In the genomic region with DNA sequence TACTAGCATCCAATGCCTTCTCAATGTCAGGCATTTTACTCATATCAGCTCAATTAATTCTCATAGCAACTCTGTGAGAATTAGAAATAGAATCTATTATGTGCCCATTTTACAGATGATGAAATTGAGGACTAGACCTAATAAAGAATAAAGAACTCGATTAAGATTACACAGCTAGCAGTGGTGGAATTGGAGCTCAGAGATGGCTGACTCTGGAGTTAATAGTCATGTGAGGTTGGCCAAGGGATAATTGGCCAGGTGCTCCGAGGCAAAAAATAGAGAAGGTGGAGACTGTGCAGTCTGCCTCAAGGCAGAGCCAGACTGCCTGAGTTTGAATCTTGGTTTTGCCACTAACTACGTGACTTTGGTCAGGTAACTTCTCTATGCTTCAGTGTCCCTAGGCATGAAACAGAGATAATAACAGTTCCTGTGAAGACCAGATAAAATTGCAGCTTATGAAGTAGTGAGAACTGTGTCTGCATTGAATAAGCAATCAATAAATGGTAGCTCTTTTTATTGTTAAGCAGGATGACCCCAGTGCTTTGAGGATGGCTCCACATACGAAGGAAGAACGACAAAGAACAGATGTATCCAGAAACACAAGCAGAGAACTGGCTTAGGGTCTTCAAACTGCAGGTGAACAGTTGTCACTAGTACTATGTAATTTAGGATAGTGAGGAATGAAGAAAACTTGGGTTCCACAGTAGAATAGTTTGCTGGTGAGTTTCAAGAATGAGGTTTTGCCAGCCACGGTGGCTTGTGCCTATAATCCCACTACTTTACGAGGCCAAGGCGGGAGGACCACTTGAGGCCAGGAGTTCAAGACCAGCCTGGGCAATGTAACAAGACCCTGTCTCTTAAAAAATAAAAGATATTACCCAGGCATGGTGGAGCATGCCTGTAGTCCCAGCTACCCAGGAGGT, we compare ENCODE assay signal across 24 cellular contexts. TPM values are rescaled to one million over a fixed set of nuclear protein-coding genes. Genes with fewer than 3 reads are reported as not detected.
DNase-seq lines count a peak whose midpoint lies in the region; ATAC-seq and TF ChIP-seq lines count a peak whose summit lies in the region.
"Had no signal": no experiment of that assay in that cellular context is flagged by ENCODE, and none has a peak within 500 bp of the region (broad histone marks: within the 10 kb centered on the region; RNA-seq: fewer than 3 reads in every experiment).

No MANE protein-coding gene starts in this region.

- H3K27me3 ChIP-seq in HCT116 (ENCODE audit: insufficient read depth, low read length), result no peaks in the 10 kb centered on the region

- TF ChIP-seq RAD21 in HCT116 (IDR thresholded peaks at IDR 0.05; ENCODE audit: low read depth), result no peak

- H3K36me3 Mint-ChIP-seq in osteocyte (ENCODE audit: unreplicated experiment), result peaks cover 2% of the 10 kb centered on the region

- H3K9me3 ChIP-seq in HCT116 (ENCODE audit: control insufficient read depth in 1 of 2, insufficient read depth in 1 of 2, low read depth in 1 of 2, low read length in 2 of 2), result peaks cover 0 to 10% of the 10 kb centered on the region in 2 experiments; a peak in 2 of 4 replicates

- no peaks in the 10 kb centered on the region for H3K79me2 ChIP-seq in HCT116 (ENCODE audit: insufficient read depth, low read length)

- H3K4me2 ChIP-seq in HCT116 (ENCODE audit: low read length), result 0 out of 2 replicates have a peak overlapping the region, but pooled peaks have one; percentile 25
- H3K4me2 ChIP-seq: KMS-11, PC-9 had no signal

- H3K27ac ChIP-seq in HCT116 (ENCODE audit: low read depth, low read length), result no peak overlapping the region
- H3K27ac ChIP-seq: 22Rv1, C4-2B, KMS-11, PC-9, RWPE1 had no signal

- peaks cover 43% of the 10 kb centered on the region for H3K27me3 Mint-ChIP-seq in osteocyte (ENCODE audit: unreplicated experiment)

- no peaks in the 10 kb centered on the region for H3K4me1 Mint-ChIP-seq in osteocyte (ENCODE audit: unreplicated experiment)
- H3K4me1 Mint-ChIP-seq: B cell had no signal

- H3K9ac ChIP-seq in HCT116 (ENCODE audit: low read length), result no peak overlapping the region
- H3K9ac ChIP-seq: KMS-11 had no signal

- DNase-seq in NCI-H2227 treated with DMSO at 0.1 percent for 48 hours (lab: John Stamatoyannopoulos, UW) (peak; percentile 11), NCI-H2227 (lab: John Stamatoyannopoulos, UW; ENCODE audit: unreplicated experiment) (no peak), HCT116 (ENCODE audit: low read depth, low spot score) (no peak), RPMI8226 (peak; percentile 17), osteocyte (ENCODE audit: extremely low spot score, unreplicated experiment) (peak; percentile 34), SIG-M5 treated with dmso at 0.1 percent for 504 hours (lab: John Stamatoyannopoulos, UW; ENCODE audit: unreplicated experiment) (no peak), nucleus accumbens (lab: John Stamatoyannopoulos, UW) (no peak)
- DNase-seq: DMS53, IMR-90, NCI-H1048, NCI-H1417, NCI-H1694, NCI-H2029 treated with DMSO at 0.1 percent for 48 hours, NCI-H226, NCI-H510A, PC-9, SHP77, T-helper 1 cell had no signal

- TF ChIP-seq CTCF in HCT116 (IDR thresholded peaks at IDR 0.05 in 2 of 3, conservative IDR thresholded peaks at IDR 0.05 in 1 of 3; ENCODE audit: borderline replicate concordance in 1 of 3, insufficient read depth in 1 of 3, low read depth in 2 of 3, low read length in 2 of 3) (no peak), osteocyte (IDR thresholded peaks at IDR 0.05) (no peak)

- POLR2A ChIA-PET in HCT116 (lab: Charles Lee), result no interaction called here

- ATAC-seq in HCT116, result no peak
- no peak for ATAC-seq in HG02798 (IDR thresholded peaks at IDR 0.05; ENCODE audit: poor library complexity, unreplicated experiment)

- no peak overlapping the region for H3K4me3 ChIP-seq in HCT116 (replicated peaks in 1 of 2; ENCODE audit: low read depth in 1 of 2, low read length in 2 of 2)
- H3K4me3 ChIP-seq: PC-9 had no signal

- peaks cover 2% of the 10 kb centered on the region for H3K9me3 Mint-ChIP-seq in osteocyte (ENCODE audit: unreplicated experiment)

- H3K9me2 ChIP-seq in HCT116 (ENCODE audit: insufficient read depth), result no peaks in the 10 kb centered on the region

- H2AFZ ChIP-seq in HCT116 (ENCODE audit: low read depth, low read length, poor library complexity, severe bottlenecking), result no peak overlapping the region
- H2AFZ ChIP-seq: PC-9 had no signal

- H3K27ac Mint-ChIP-seq in osteocyte (ENCODE audit: unreplicated experiment), result no peak overlapping the region
- H3K27ac Mint-ChIP-seq: B cell had no signal

- CTCF ChIA-PET in HCT116 (lab: Charles Lee), result no interaction called here

- no TSS peak for BruUV-seq in HCT116 (replicated peaks; lab: Mats Ljungman, UMichigan)

- RAD21 ChIA-PET in HCT116 (lab: Charles Lee; ENCODE audit: low non-redundant PET in 1 of 2, low total read pairs in 2 of 2, uncharacterized antibody in 2 of 2, unreplicated experiment in 2 of 2), result no interaction called here

- intact Hi-C loops in HCT116 (cut with micrococcal nuclease), result no loop called here

- no peaks in the 10 kb centered on the region for H4K20me1 ChIP-seq in HCT116 (ENCODE audit: insufficient read depth)

- peaks cover 0 to 6% of the 10 kb centered on the region in 2 experiments; a peak in 2 of 4 replicates for H3K4me1 ChIP-seq in HCT116 (ENCODE audit: control insufficient read depth in 1 of 2, insufficient read depth in 2 of 2, low read length in 2 of 2)

- no peaks in the 10 kb centered on the region for H3K36me3 ChIP-seq in HCT116 (ENCODE audit: control insufficient read depth in 1 of 2, insufficient read depth in 2 of 2, low read length in 2 of 2)

- TF ChIP-seq POLR2A in HCT116 (IDR thresholded peaks at IDR 0.05; ENCODE audit: borderline replicate concordance, extremely low read depth, insufficient read depth, insufficient read length), result no peak

- no peak overlapping the region for H3K4me3 Mint-ChIP-seq in osteocyte (ENCODE audit: unreplicated experiment)
- H3K4me3 Mint-ChIP-seq: B cell had no signal

TF ChIP-seq in HCT116, 20 proteins besides CTCF, POLR2A, EP300 and RAD21:
- TF ChIP-seq TCF7L2 (IDR thresholded peaks at IDR 0.05; ENCODE audit: borderline replicate concordance, extremely low read depth, insufficient read depth, insufficient read length), result no peak
- TF ChIP-seq CEBPB (IDR thresholded peaks at IDR 0.05; ENCODE audit: low read depth), result no peak
- TF ChIP-seq, protein P1, sequence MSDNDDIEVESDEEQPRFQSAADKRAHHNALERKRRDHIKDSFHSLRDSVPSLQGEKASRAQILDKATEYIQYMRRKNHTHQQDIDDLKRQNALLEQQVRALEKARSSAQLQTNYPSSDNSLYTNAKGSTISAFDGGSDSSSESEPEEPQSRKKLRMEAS (IDR thresholded peaks at IDR 0.05), result no peak
- no peak for TF ChIP-seq CBX3 (IDR thresholded peaks at IDR 0.05; ENCODE audit: low read depth)

RNA-seq across cellular contexts. Expression of a gene that starts 6.9 kb away (rescaled TPM):
- total RNA-seq in HCT116 (2021; ENCODE audit: unreplicated experiment) (10.9 TPM), osteocyte (5.4 and 5.7 TPM in 2 replicates)
- 2.5 and 3.8 TPM in 2 replicates for polyA plus RNA-seq in HCT116 (2012)

Comparison
In these comparisons a context has a peak if more than half of its experiments do, and no peak if none do; other contexts are left out.
1. DNase-seq: peak in NCI-H2227 treated with DMSO at 0.1 percent for 48 hours (single experiment), RPMI8226 (single experiment) and osteocyte (single experiment); none in NCI-H2227 (single experiment), HCT116 (single experiment), SIG-M5 treated with dmso at 0.1 percent for 504 hours (single experiment) and nucleus accumbens (0 of 56).